In genomic region chr15:90557651-90558084, GRCh38 we compare ENCODE assay signal across 8 cellular contexts. TPM values are rescaled to one million over a fixed set of nuclear protein-coding genes. Genes with fewer than 3 reads are reported as not detected.
DNase-seq lines count a peak whose midpoint lies in the region; ATAC-seq and TF ChIP-seq lines count a peak whose summit lies in the region.

No MANE protein-coding gene starts in this region.

- intact Hi-C loops in dendritic cell treated with granulocyte-macrophage colony-stimulating factor and Interleukin-4, amounts not matched to agents 40 ng/mL and 50 ng/mL, for 4 days (cut with micrococcal nuclease): no loop called here
- intact Hi-C loops in uterus (cut with DNase I; ENCODE audit: low total_unique reads) (no loop called here), spleen (cut with DNase I; ENCODE audit: low total_unique reads) (no loop called here)

- WGBS in spleen, 5 donors: 59 to 70% (median 61%) methylated on average over 4 of the region's 4 CpGs

- H3K27ac ChIP-seq in uterus (peak overlapping the region; percentile 77 to 83), spleen (peak overlapping the region in 3 of 8 donors; percentile 3 to 19 (median 19))

- peaks cover 68% of the 10 kb centered on the region for H3K4me1 Mint-ChIP-seq in dendritic cell treated with granulocyte-macrophage colony-stimulating factor and Interleukin-4, amounts not matched to agents 40 ng/mL and 50 ng/mL, for 4 days (ENCODE audit: low read depth)

- H3K4me3 ChIP-seq in uterus: no peak overlapping the region
- H3K4me3 ChIP-seq in spleen: no peak overlapping the region

- TF ChIP-seq POLR2A in uterus (IDR thresholded peaks at IDR 0.05) (no peak), spleen (IDR thresholded peaks at IDR 0.05) (no peak)

- peaks cover 0 to 28% of the 10 kb centered on the region in 2 donors for H3K36me3 Mint-ChIP-seq in activated naive CD4-positive, alpha-beta T cell treated with anti-CD3 and anti-CD28 coated beads, Interleukin-2, amount 50 U/mL, for 72 hours
- peaks cover 17% of the 10 kb centered on the region for H3K36me3 Mint-ChIP-seq in dendritic cell treated with granulocyte-macrophage colony-stimulating factor and Interleukin-4, amounts not matched to agents 40 ng/mL and 50 ng/mL, for 4 days (ENCODE audit: low read depth)

- H3K27ac Mint-ChIP-seq in activated naive CD4-positive, alpha-beta T cell treated with anti-CD3 and anti-CD28 coated beads, Interleukin-2, amount 50 U/mL, for 72 hours: peak overlapping the region; percentile 72 to 73
- peak overlapping the region; percentile 63 for H3K27ac Mint-ChIP-seq in dendritic cell treated with granulocyte-macrophage colony-stimulating factor and Interleukin-4, amounts not matched to agents 40 ng/mL and 50 ng/mL, for 4 days

- no peaks in the 10 kb centered on the region for H3K27me3 Mint-ChIP-seq in dendritic cell treated with granulocyte-macrophage colony-stimulating factor and Interleukin-4, amounts not matched to agents 40 ng/mL and 50 ng/mL, for 4 days

- no peaks in the 10 kb centered on the region for H3K36me3 ChIP-seq in uterus
- H3K36me3 ChIP-seq in spleen: no peaks in the 10 kb centered on the region

- H3K9me3 Mint-ChIP-seq in activated naive CD4-positive, alpha-beta T cell treated with anti-CD3 and anti-CD28 coated beads, Interleukin-2, amount 50 U/mL, for 72 hours: no peaks in the 10 kb centered on the region
- no peaks in the 10 kb centered on the region for H3K9me3 Mint-ChIP-seq in dendritic cell treated with granulocyte-macrophage colony-stimulating factor and Interleukin-4, amounts not matched to agents 40 ng/mL and 50 ng/mL, for 4 days

- H3K4me3 Mint-ChIP-seq in dendritic cell treated with granulocyte-macrophage colony-stimulating factor and Interleukin-4, amounts not matched to agents 40 ng/mL and 50 ng/mL, for 4 days: no peak overlapping the region

- H3K9me3 ChIP-seq in uterus (no peaks in the 10 kb centered on the region), spleen (no peaks in the 10 kb centered on the region)

- TF ChIP-seq CTCF in uterus (IDR thresholded peaks at IDR 0.05) (no peak), spleen (IDR thresholded peaks at IDR 0.05 in 8 of 11, conservative IDR thresholded peaks at IDR 0.05 in 3 of 11) (no peak)

- H3K27me3 ChIP-seq in uterus: no peaks in the 10 kb centered on the region
- H3K27me3 ChIP-seq in spleen (replicated peaks in 1 of 7): no peaks in the 10 kb centered on the region

- ATAC-seq in activated naive CD4-positive, alpha-beta T cell treated with anti-CD3 and anti-CD28 coated beads, Interleukin-2, amount 50 U/mL, for 72 hours: no peak

- H3K4me1 ChIP-seq in uterus: peaks cover 12 to 15% of the 10 kb centered on the region in 2 donors
- H3K4me1 ChIP-seq in spleen: peaks cover 24 to 97% (median 65%) of the 10 kb centered on the region in 6 donors

- DNase-seq in activated naive CD4-positive, alpha-beta T cell treated with anti-CD3 and anti-CD28 coated beads, Interleukin-2, amount 50 U/mL, for 72 hours (ENCODE audit: low spot score in 2 of 2): no peak
- no peak for DNase-seq in activated naive CD4-positive, alpha-beta T cell (lab: John Stamatoyannopoulos, UW)
- DNase-seq in midbrain (lab: John Stamatoyannopoulos, UW): peak; percentile 29
- peak; percentile 85 to 87 for DNase-seq in uterus
- DNase-seq in NAMALWA (ENCODE audit: low spot score): no peak
- no peak for DNase-seq in spleen
- DNase-seq in NCI-H2171 treated with DMSO at 0.1 percent for 48 hours (lab: John Stamatoyannopoulos, UW): no peak

RNA-seq across cellular contexts. Expression of gene CRTC3, which starts 27.9 kb away (rescaled TPM):
- 10 to 100 TPM; 41.8 to 58.1 TPM for total RNA-seq in activated naive CD4-positive, alpha-beta T cell treated with anti-CD3 and anti-CD28 coated beads, Interleukin-2, amount 50 U/mL, for 72 hours
- 10 to 100 TPM; 18.4 to 89.4 (median 40.9) TPM for total RNA-seq in uterus
- 10 to 100 TPM; 34.8 to 51.2 (median 46.2) TPM for total RNA-seq in spleen
- polyA plus RNA-seq in spleen: 10 to 100 TPM in 1 of 3 donors, 1 to 10 TPM in 2; 7.7 to 11.6 (median 8.5) TPM

Comparison
In these comparisons a context has a peak if more than half of its experiments do, and no peak if none do; other contexts are left out.
1. DNase-seq: peak in midbrain (single experiment) and uterus (2 of 2); none in activated naive CD4-positive, alpha-beta T cell treated with anti-CD3 and anti-CD28 coated beads, Interleukin-2, amount 50 U/mL, for 72 hours (0 of 2), activated naive CD4-positive, alpha-beta T cell (0 of 4), NAMALWA (single experiment), spleen (single experiment) and NCI-H2171 treated with DMSO at 0.1 percent for 48 hours (single experiment).